Comparison of ENCODE assay signal across 11 cellular contexts in genomic region chr3:63255819-63256218, GRCh38. TPM values are rescaled to one million over a fixed set of nuclear protein-coding genes. Genes with fewer than 3 reads are reported as not detected.
"Had no signal": no experiment of that assay in that cellular context is flagged by ENCODE, and none has a peak within 500 bp of the region (broad histone marks: within the 10 kb centered on the region; RNA-seq: fewer than 3 reads in every experiment).

No MANE protein-coding gene starts in this region.

RNA-seq across cellular contexts. Expression of gene SYNPR, which starts 22.3 kb away (rescaled TPM):
- total RNA-seq: activated CD4-positive, alpha-beta memory T cell treated with anti-CD3 and anti-CD28 coated beads, Interleukin-2, amount 10 ng/mL, durations not matched to agents 7 days and 5 days; activated CD4-positive, alpha-beta T cell treated with anti-CD3 and anti-CD28 coated beads for 36 hours; activated CD4-positive, alpha-beta T cell treated with anti-CD3 and anti-CD28 coated beads, Interleukin-2, amount 10 ng/mL, durations not matched to agents 7 days and 5 days; activated CD8-positive, alpha-beta memory T cell treated with anti-CD3 and anti-CD28 coated beads, Interleukin-2, amount 10 ng/mL, durations not matched to agents 7 days and 5 days; activated CD8-positive, alpha-beta T cell treated with anti-CD3 and anti-CD28 coated beads, Interleukin-2, amount 10 ng/mL, durations not matched to agents 7 days and 5 days; activated naive CD8-positive, alpha-beta T cell treated with anti-CD3 and anti-CD28 coated beads, Interleukin-2, amount 10 ng/mL, durations not matched to agents 7 days and 5 days; activated T-helper 2 cell treated with anti-CD3 and anti-CD28 coated beads, Interferon-gamma antibody, Interleukin-2, Interleukin-4, amounts not matched to agents 10 μg/mL and 5 μg/mL and 100 μg/mL, durations not matched to agents 14 hours and 24 hours and 36 hours; ascending aorta; bronchial epithelial cell; chondrocyte had no signal
- polyA plus RNA-seq: adipose tissue had no signal
